Comparison of ENCODE assay signal across 2 cellular contexts in genomic region chr1:103171041-103171590, GRCh38.
TF ChIP-seq lines count a peak whose summit lies in the region.

No MANE protein-coding gene starts in this region.

TF ChIP-seq in SK-N-SH, 30 proteins besides CTCF, POLR2A, EP300 and RAD21 (continued from another document):
- TF ChIP-seq, protein P1, sequence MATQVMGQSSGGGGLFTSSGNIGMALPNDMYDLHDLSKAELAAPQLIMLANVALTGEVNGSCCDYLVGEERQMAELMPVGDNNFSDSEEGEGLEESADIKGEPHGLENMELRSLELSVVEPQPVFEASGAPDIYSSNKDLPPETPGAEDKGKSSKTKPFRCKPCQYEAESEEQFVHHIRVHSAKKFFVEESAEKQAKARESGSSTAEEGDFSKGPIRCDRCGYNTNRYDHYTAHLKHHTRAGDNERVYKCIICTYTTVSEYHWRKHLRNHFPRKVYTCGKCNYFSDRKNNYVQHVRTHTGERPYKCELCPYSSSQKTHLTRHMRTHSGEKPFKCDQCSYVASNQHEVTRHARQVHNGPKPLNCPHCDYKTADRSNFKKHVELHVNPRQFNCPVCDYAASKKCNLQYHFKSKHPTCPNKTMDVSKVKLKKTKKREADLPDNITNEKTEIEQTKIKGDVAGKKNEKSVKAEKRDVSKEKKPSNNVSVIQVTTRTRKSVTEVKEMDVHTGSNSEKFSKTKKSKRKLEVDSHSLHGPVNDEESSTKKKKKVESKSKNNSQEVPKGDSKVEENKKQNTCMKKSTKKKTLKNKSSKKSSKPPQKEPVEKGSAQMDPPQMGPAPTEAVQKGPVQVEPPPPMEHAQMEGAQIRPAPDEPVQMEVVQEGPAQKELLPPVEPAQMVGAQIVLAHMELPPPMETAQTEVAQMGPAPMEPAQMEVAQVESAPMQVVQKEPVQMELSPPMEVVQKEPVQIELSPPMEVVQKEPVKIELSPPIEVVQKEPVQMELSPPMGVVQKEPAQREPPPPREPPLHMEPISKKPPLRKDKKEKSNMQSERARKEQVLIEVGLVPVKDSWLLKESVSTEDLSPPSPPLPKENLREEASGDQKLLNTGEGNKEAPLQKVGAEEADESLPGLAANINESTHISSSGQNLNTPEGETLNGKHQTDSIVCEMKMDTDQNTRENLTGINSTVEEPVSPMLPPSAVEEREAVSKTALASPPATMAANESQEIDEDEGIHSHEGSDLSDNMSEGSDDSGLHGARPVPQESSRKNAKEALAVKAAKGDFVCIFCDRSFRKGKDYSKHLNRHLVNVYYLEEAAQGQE (IDR thresholded peaks at IDR 0.05; ENCODE audit: low read depth, low read length): no peak
- TF ChIP-seq SIN3A (IDR thresholded peaks at IDR 0.05; ENCODE audit: borderline replicate concordance, low read depth, low read length) (no peak), TCF12 (IDR thresholded peaks at IDR 0.05) (no peak), FOXM1 (IDR thresholded peaks at IDR 0.05; ENCODE audit: low read depth) (no peak), GATA2 (CRISPR knock-in tag; IDR thresholded peaks at IDR 0.05) (no peak), CHD2 (IDR thresholded peaks at IDR 0.05; ENCODE audit: low read length, partially characterized antibody) (no peak), RFX5 (IDR thresholded peaks at IDR 0.05; ENCODE audit: low read length) (no peak), EZH2phosphoT487 (IDR thresholded peaks at IDR 0.05; ENCODE audit: borderline replicate concordance, low read depth) (no peak), FOSL2 (IDR thresholded peaks at IDR 0.05; ENCODE audit: borderline replicate concordance, low read depth) (no peak), TAF1 (IDR thresholded peaks at IDR 0.05; ENCODE audit: borderline replicate concordance, low read depth, low read length) (no peak), TEAD4 (IDR thresholded peaks at IDR 0.05; ENCODE audit: borderline replicate concordance, insufficient read depth) (no peak), GABPA (IDR thresholded peaks at IDR 0.05; ENCODE audit: low read depth) (no peak)

TF ChIP-seq in SK-N-SH treated with all-trans-retinoic acid at 6 μM for 48 hours, 23 proteins besides CTCF, POLR2A, EP300 and RAD21 (continued from another document):
- TF ChIP-seq CREB5 (CRISPR knock-in tag; IDR thresholded peaks at IDR 0.05; ENCODE audit: low read depth) (no peak), ZNF565 (CRISPR knock-in tag; conservative IDR thresholded peaks at IDR 0.05; ENCODE audit: low read depth) (no peak), TOX (CRISPR knock-in tag; IDR thresholded peaks at IDR 0.05; ENCODE audit: borderline replicate concordance) (no peak), ZNF8 (CRISPR knock-in tag; IDR thresholded peaks at IDR 0.05) (no peak), TCF4 (CRISPR knock-in tag; IDR thresholded peaks at IDR 0.05; ENCODE audit: borderline replicate concordance) (no peak), ZFP3 (CRISPR knock-in tag; IDR thresholded peaks at IDR 0.05) (no peak), OSR1 (CRISPR knock-in tag; IDR thresholded peaks at IDR 0.05) (no peak)
TF ChIP-seq in SK-N-SH treated with all-trans-retinoic acid at 6 μM for 48 hours: peak in this region for 0.
